In the genomic region with DNA sequence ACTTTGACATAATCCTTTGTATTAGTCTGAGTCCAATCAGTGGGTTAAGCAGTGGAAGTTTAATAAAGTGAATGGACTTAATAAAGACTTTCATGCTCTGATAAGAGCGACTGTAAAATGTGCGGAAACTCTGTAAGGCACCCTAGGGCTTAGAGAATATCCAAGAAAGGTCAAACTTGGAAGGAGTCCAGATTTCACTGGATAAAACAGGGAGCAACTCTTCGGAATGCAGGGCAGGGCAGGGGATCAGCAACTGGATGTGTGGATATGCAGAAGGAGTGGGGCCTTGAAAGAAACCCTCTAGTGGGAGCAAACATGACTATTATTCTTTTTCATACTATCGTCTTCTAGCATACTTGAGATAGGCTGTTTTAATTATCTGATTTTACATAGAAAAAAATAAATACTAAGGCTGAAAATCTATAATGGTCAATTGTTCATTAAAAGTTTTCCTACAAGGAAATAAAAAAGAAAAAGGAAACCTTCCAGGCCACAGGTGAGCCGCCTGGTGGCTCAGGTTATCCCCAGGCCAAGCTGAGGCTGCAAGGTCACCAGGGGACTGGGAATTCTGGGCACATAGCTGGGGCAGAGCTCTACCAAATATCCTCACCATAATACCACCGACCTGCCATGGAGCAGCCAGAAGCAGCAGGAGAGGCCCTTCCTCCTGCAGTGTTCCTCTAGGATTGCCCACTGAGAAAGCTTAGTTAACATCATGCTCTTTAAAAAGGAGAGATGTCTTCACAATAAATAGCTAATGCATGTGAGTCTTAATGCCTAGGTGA, we compare ENCODE assay signal across 16 cellular contexts.
"Had no signal": no experiment of that assay in that cellular context is flagged by ENCODE, and none has a peak within 500 bp of the region (broad histone marks: within the 10 kb centered on the region; RNA-seq: fewer than 3 reads in every experiment).

No MANE protein-coding gene starts in this region.

- H3K4me3 ChIP-seq: coronary artery, gastrocnemius medialis, right atrium auricular region, skin epidermis, testis had no signal

- H3K36me3 ChIP-seq: gastrocnemius medialis, right atrium auricular region had no signal

- H3K4me1 ChIP-seq: gastrocnemius medialis, right atrium auricular region, testis had no signal

- H3K27me3 ChIP-seq: gastrocnemius medialis, right atrium auricular region, testis had no signal

- ATAC-seq: activated CD8-positive, alpha-beta T cell treated with anti-CD3 and anti-CD28 coated beads for 36 hours; gastrocnemius medialis; left ventricle myocardium superior had no signal

- H3K9me3 ChIP-seq: gastrocnemius medialis, right atrium auricular region, testis had no signal

- DNase-seq: activated CD4-positive, alpha-beta T cell treated with anti-CD3 and anti-CD28 coated beads for 48 hours; activated CD8-positive, alpha-beta T cell treated with anti-CD3 and anti-CD28 coated beads for 36 hours; activated naive CD4-positive, alpha-beta T cell treated with Interleukin-2 at 50 U/mL for 16 hours; activated naive CD8-positive, alpha-beta T cell treated with anti-CD3 and anti-CD28 coated beads, Interleukin-2, amount 10 ng/mL, durations not matched to agents 7 days and 5 days; activated T-cell treated with anti-CD3 and anti-CD28 coated beads, Interleukin-2, amount 50 U/mL, for 24 hours; central memory CD4-positive, alpha-beta T cell; erythroblast; gastrocnemius medialis; head of caudate nucleus; left ventricle myocardium superior; stimulated activated CD4-positive, alpha-beta T cell treated with anti-CD3 and anti-CD28 coated beads, Interleukin-4, amount 100 ng/mL, for 24 hours; testis had no signal

- H3K27ac ChIP-seq: coronary artery, gastrocnemius medialis, right atrium auricular region, skin epidermis, testis had no signal

- FAIRE-seq: TTC549 had no signal
